In genomic region chr7:151080522-151081169, GRCh38 we compare ENCODE assay signal across 8 cellular contexts. TPM values are rescaled to one million over a fixed set of nuclear protein-coding genes. Genes with fewer than 3 reads are reported as not detected.
A peak's percentile ranks its signal among the peaks of the same experiment; 100 is the strongest.
DNase-seq lines count a peak whose midpoint lies in the region; ATAC-seq, FAIRE-seq and TF ChIP-seq lines count a peak whose summit lies in the region.

TSS of gene FASTK (minus strand) at chr7:151080809. CDS start at chr7:151080766, 43 bp downstream.

- no peaks in the 10 kb centered on the region for H4K20me1 ChIP-seq in keratinocyte (ENCODE audit: control insufficient read depth, extremely low read depth, insufficient read depth, low read length)

- FAIRE-seq in keratinocyte (lab: Jason Lieb, UNC), result no peak

- peak within 1 kb of the TSS; percentile 68 to 92 (median 79) for H3K4me3 ChIP-seq in keratinocyte (ENCODE audit: control insufficient read depth in 2 of 3, extremely low read depth in 1 of 3, insufficient read depth in 2 of 3, low read depth in 1 of 3, low read length in 3 of 3)

- peaks cover 26% of the 10 kb centered on the region for H3K4me1 ChIP-seq in keratinocyte (ENCODE audit: control insufficient read depth, extremely low read depth, insufficient read depth, low read length)

- H3K79me2 ChIP-seq in keratinocyte (ENCODE audit: control insufficient read depth, insufficient read depth, low read length), result peaks cover 28% of the 10 kb centered on the region

- H2AFZ ChIP-seq in keratinocyte (ENCODE audit: control insufficient read depth, low read length), result peak within 1 kb of the TSS; percentile 39

- peak within 1 kb of the TSS; percentile 65 for H3K27ac Mint-ChIP-seq in central memory CD8-positive, alpha-beta T cell (ENCODE audit: low read depth)

- no peaks in the 10 kb centered on the region for H3K27me3 ChIP-seq in keratinocyte (ENCODE audit: control insufficient read depth, extremely low read depth, insufficient read depth, low read length)

- dilution Hi-C loops in keratinocyte (cut with MboI; ENCODE audit: extremely low pct_ligation_motif_present, low sequenced_read_pairs), result no loop called here

- H3K27ac ChIP-seq in keratinocyte (ENCODE audit: control insufficient read depth, insufficient read depth, low read length), result peak within 1 kb of the TSS; percentile 67

- H3K4me3 Mint-ChIP-seq in central memory CD8-positive, alpha-beta T cell, result peak within 1 kb of the TSS; percentile 84

- H3K9me3 ChIP-seq in keratinocyte (ENCODE audit: control insufficient read depth, low read depth, low read length), result no peaks in the 10 kb centered on the region

- peaks cover 10% of the 10 kb centered on the region for H3K27me3 Mint-ChIP-seq in central memory CD8-positive, alpha-beta T cell

- peak within 1 kb of the TSS; percentile 97 for H3K4me2 ChIP-seq in keratinocyte (ENCODE audit: control insufficient read depth, extremely low read depth, insufficient read depth, low read depth, low read length)

- no peaks in the 10 kb centered on the region for H3K9me3 Mint-ChIP-seq in central memory CD8-positive, alpha-beta T cell

- TF ChIP-seq CTCF in keratinocyte (optimal IDR thresholded peaks at IDR 0.05 in 1 of 3, IDR thresholded peaks at IDR 0.05 in 1 of 3, conservative IDR thresholded peaks at IDR 0.05 in 1 of 3; ENCODE audit: extremely low read depth in 1 of 3, insufficient read depth in 2 of 3, low read length in 3 of 3), result no peak

- H3K9me1 ChIP-seq in keratinocyte (ENCODE audit: control insufficient read depth, extremely low read depth, insufficient read depth, low read length), result no peaks in the 10 kb centered on the region

- H3K4me1 Mint-ChIP-seq in central memory CD8-positive, alpha-beta T cell, result peaks cover 39% of the 10 kb centered on the region

- H3K36me3 ChIP-seq in keratinocyte (ENCODE audit: control insufficient read depth in 2 of 2, extremely low read depth in 1 of 2, insufficient read depth in 2 of 2, low read length in 2 of 2), result peaks cover 6 to 14% of the 10 kb centered on the region in 2 experiments

- peak within 1 kb of the TSS; percentile 79 for H3K9ac ChIP-seq in keratinocyte (ENCODE audit: control insufficient read depth, extremely low read depth, insufficient read depth, low read length)

- DNase-seq in AG08396 (ENCODE audit: low spot score), result peak; percentile 97
- DNase-seq in NCI-H446 (lab: John Stamatoyannopoulos, UW), result peak; percentile 70 to 92
- DNase-seq in central memory CD8-positive, alpha-beta T cell (ENCODE audit: low spot score in 2 of 2), result peak; percentile 71 to 79
- no peak for DNase-seq in keratinocyte (ENCODE audit: low read depth, low spot score)
- DNase-seq in stimulated activated CD4-positive, alpha-beta T cell treated with anti-CD3 and anti-CD28 coated beads, Interleukin-12 subunit alpha, Interleukin-12 subunit beta, amount 100 ng/mL, for 48 hours (ENCODE audit: low read depth in 2 of 3, low spot score in 1 of 3), result peak; percentile 74 to 84 (median 81)

- ATAC-seq in GM19025 (IDR thresholded peaks at IDR 0.05; ENCODE audit: low read depth, unreplicated experiment) (peak; percentile 79), HG03196 (IDR thresholded peaks at IDR 0.05; ENCODE audit: unreplicated experiment) (peak; percentile 73)
- peak; percentile 88 to 89 for ATAC-seq in activated CD4-positive, CD25-positive, alpha-beta regulatory T cell treated with anti-CD3 and anti-CD28 coated beads, Interleukin-2, amount 50 U/mL, for 24 hours
- ATAC-seq in central memory CD8-positive, alpha-beta T cell (replicated peaks; ENCODE audit: extremely low read depth, poor library complexity, severe bottlenecking), result peak; percentile 74

- H3K36me3 Mint-ChIP-seq in central memory CD8-positive, alpha-beta T cell (ENCODE audit: insufficient read depth), result peaks cover 10% of the 10 kb centered on the region

RNA-seq across cellular contexts. Expression of gene FASTK, which starts in this region (rescaled TPM):
- polyA plus RNA-seq in keratinocyte, result 27.2 to 39.3 TPM (median 31.4 TPM) in 3 replicates
- 4.9 TPM for polyA plus RNA-seq in keratinocyte (2011; ENCODE audit: low read depth)
- polyA plus RNA-seq in keratinocyte (2011; cell fraction: cytosol; rRNA removed), result 24.1 and 41.9 TPM in 2 replicates
- 79.8 and 106 TPM in 2 replicates for polyA plus RNA-seq in keratinocyte (2011; cell fraction: nucleus; rRNA removed)
- 38.7 and 40.3 TPM in 2 replicates for polyA plus RNA-seq in keratinocyte (2012; ENCODE audit: low replicate concordance)
- polyA minus RNA-seq in keratinocyte, result 24.6 to 70.6 TPM (median 30.1 TPM) in 3 replicates
- polyA minus RNA-seq in keratinocyte (2011; cell fraction: cytosol; rRNA and poly(A)+ RNA removed), result 36.4 TPM
- polyA minus RNA-seq in keratinocyte (2011; cell fraction: nucleus; rRNA and poly(A)+ RNA removed), result 25.5 and 28.4 TPM in 2 replicates
